32 cellular contexts compared by ENCODE assay signal in the genomic region with DNA sequence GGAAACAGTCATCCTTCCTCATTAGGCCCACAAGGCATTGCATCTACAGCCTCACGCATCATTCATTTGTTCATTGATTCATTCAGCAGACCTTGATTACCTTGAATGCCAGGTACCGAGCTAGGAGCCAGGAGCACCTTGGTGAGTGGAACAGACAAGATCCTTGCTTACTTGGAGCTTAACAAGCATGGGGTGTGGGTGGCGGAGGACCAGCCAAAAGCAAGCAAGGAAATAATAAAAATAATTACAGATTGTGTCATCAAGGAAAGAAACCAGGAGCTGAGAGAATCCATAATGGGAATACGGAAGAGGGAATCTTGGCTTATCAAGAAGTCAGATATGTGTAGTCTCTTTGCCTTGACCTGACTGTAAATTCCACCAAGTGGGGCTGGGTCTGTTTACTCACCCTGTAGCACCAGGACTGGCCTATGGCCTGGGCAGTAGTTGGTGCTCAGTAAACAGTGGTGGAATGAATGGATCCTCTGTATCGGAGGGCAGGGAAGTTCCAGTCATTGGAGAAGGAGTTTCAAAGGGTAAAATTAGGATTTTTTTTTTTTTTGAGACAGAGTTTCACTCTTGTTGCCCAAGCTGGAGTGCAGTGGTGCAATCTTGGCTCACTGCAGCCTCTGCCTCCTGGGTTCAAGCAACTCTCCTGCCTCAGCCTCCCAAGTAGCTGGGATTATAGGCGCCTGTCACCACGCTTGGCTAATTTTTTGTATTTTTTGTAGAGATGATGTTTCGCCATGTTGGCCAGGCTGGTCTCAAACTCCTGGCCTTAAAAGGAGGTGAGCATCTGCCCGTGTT.
A peak's percentile ranks its signal among the peaks of the same experiment; 100 is the strongest.
DNase-seq lines count a peak whose midpoint lies in the region; ATAC-seq, FAIRE-seq and TF ChIP-seq lines count a peak whose summit lies in the region.
"Had no signal": no experiment of that assay in that cellular context is flagged by ENCODE, and none has a peak within 500 bp of the region (broad histone marks: within the 10 kb centered on the region; RNA-seq: fewer than 3 reads in every experiment).

No MANE protein-coding gene starts in this region.

- H3K9me3 ChIP-seq in Caco-2 (no peaks in the 10 kb centered on the region), KOPT-K1 (ENCODE audit: insufficient read depth, low read length, poor library complexity, severe bottlenecking) (peaks cover 11% of the 10 kb centered on the region), pancreas (no peaks in the 10 kb centered on the region)
- H3K9me3 ChIP-seq: gastrocnemius medialis, ovary, right lobe of liver, SK-N-SH, suprapubic skin had no signal

- H3K27me3 Mint-ChIP-seq in Caco-2 (ENCODE audit: insufficient read depth, unreplicated experiment), result no peaks in the 10 kb centered on the region
- H3K27me3 Mint-ChIP-seq: activated naive CD8-positive, alpha-beta T cell treated with anti-CD3 and anti-CD28 coated beads for 36 hours; naive thymus-derived CD4-positive, alpha-beta T cell; stimulated activated memory B cell treated with anti-CD40 and anti-IgM and Interleukin-4, amounts not matched to agents 10 μg/mL and 1 μg/mL and 100 μg/mL, for 72 hours had no signal

- FAIRE-seq in pancreas (lab: Jason Lieb, UNC), result no peak
- FAIRE-seq: astrocyte, H54, urothelium cell line had no signal

- peak overlapping the region; percentile 70 for H3K27ac ChIP-seq in KOPT-K1 (ENCODE audit: low read depth, low read length, poor library complexity, severe bottlenecking)
- peak overlapping the region in 2 of 4 donors; percentile 50 to 67 for H3K27ac ChIP-seq in pancreas
- H3K27ac ChIP-seq: gastrocnemius medialis, ovary, right lobe of liver, suprapubic skin had no signal

- H3K4me3 Mint-ChIP-seq in Caco-2 (ENCODE audit: unreplicated experiment), result peak overlapping the region; percentile 6
- H3K4me3 Mint-ChIP-seq: activated naive CD8-positive, alpha-beta T cell treated with anti-CD3 and anti-CD28 coated beads for 36 hours; immature natural killer cell; stimulated activated memory B cell treated with anti-CD40 and anti-IgM and Interleukin-4, amounts not matched to agents 10 μg/mL and 1 μg/mL and 100 μg/mL, for 72 hours; T-helper 1 cell treated with Interleukin-12 subunit alpha and Interleukin-12 subunit beta and Interleukin-4 antibody, amounts not matched to agents 30 μg/mL and 1 μg/mL, for 36 hours had no signal

- peak; percentile 97 for ATAC-seq in left colon
- peak in 3 of 4 donors; percentile 51 to 84 (median 64) for ATAC-seq in pancreas
- ATAC-seq in GM18517 (IDR thresholded peaks at IDR 0.05; ENCODE audit: unreplicated experiment), result no peak
- no peak for ATAC-seq in GM18505 (IDR thresholded peaks at IDR 0.05; ENCODE audit: unreplicated experiment)
- ATAC-seq in HG03457 (IDR thresholded peaks at IDR 0.05; ENCODE audit: unreplicated experiment), result no peak
- ATAC-seq: gastrocnemius medialis; naive thymus-derived CD4-positive, alpha-beta T cell; stimulated activated memory B cell treated with anti-CD40 and anti-IgM and Interleukin-4, amounts not matched to agents 10 μg/mL and 1 μg/mL and 100 μg/mL, for 72 hours had no signal

- H3K4me1 ChIP-seq in Caco-2 (peaks cover 27% of the 10 kb centered on the region), pancreas (no peaks in the 10 kb centered on the region)
- H3K4me1 ChIP-seq: right lobe of liver, suprapubic skin had no signal

- peak overlapping the region; percentile 80 for H3K27ac Mint-ChIP-seq in Caco-2 (ENCODE audit: unreplicated experiment)
- H3K27ac Mint-ChIP-seq: activated naive CD8-positive, alpha-beta T cell treated with anti-CD3 and anti-CD28 coated beads for 36 hours; immature natural killer cell; stimulated activated memory B cell treated with anti-CD40 and anti-IgM and Interleukin-4, amounts not matched to agents 10 μg/mL and 1 μg/mL and 100 μg/mL, for 72 hours; T-helper 1 cell treated with Interleukin-12 subunit alpha and Interleukin-12 subunit beta and Interleukin-4 antibody, amounts not matched to agents 30 μg/mL and 1 μg/mL, for 36 hours had no signal

- no peaks in the 10 kb centered on the region for H3K9me3 Mint-ChIP-seq in Caco-2 (ENCODE audit: unreplicated experiment)
- H3K9me3 Mint-ChIP-seq: immature natural killer cell; T-helper 1 cell treated with Interleukin-12 subunit alpha and Interleukin-12 subunit beta and Interleukin-4 antibody, amounts not matched to agents 30 μg/mL and 1 μg/mL, for 36 hours had no signal

- H3K36me3 Mint-ChIP-seq in Caco-2 (ENCODE audit: insufficient read depth, unreplicated experiment), result peaks cover 54% of the 10 kb centered on the region

- TF ChIP-seq CTCF in Caco-2 (IDR thresholded peaks at IDR 0.05; ENCODE audit: insufficient read depth in 1 of 2, low read depth in 1 of 2, low read length in 1 of 2, severe bottlenecking in 1 of 2, unreplicated experiment in 1 of 2), result no peak
- TF ChIP-seq CTCF in pancreas (IDR thresholded peaks at IDR 0.05), result no peak
- TF ChIP-seq CTCF in GM10248 (IDR thresholded peaks at IDR 0.05; ENCODE audit: control extremely low read depth, extremely low read depth, low read depth, missing control alignments), result no peak

- intact Hi-C loops in Caco-2 (cut with micrococcal nuclease; ENCODE audit: unreplicated experiment) (no loop called here), left colon (cut with DNase I, micrococcal nuclease) (no loop called here), pancreas (cut with DNase I) (no loop called here)

- CTCF ChIA-PET in Caco-2 (lab: Charles Lee), result interaction anchor here (1.5 kb wide), 1 partner anchor 171 kb away, joined by 9 read pairs; no protein-coding TSS in a partner anchor
- CTCF ChIA-PET in GM10248 (lab: Yijun Ruan, JAX), result interaction anchor here (0.9 to 3.9 kb wide), 5 partner anchors 9 to 171 kb away, joined by 3 to 15 read pairs (median 3); no protein-coding TSS in a partner anchor

- H3K4me3 ChIP-seq in Caco-2 (ENCODE audit: low read depth, low read length) (no peak overlapping the region), pancreas (no peak overlapping the region)
- H3K4me3 ChIP-seq: gastrocnemius medialis, ovary, right lobe of liver, suprapubic skin had no signal

- POLR2A ChIA-PET in Caco-2 (lab: Charles Lee) (interaction anchor here (0.6 kb wide), 1 partner anchor 325 kb away, joined by 5 read pairs; no protein-coding TSS in a partner anchor), GM10248 (lab: Yijun Ruan, JAX) (no interaction called here)

- H3K36me3 ChIP-seq in Caco-2 (ENCODE audit: control insufficient read depth, insufficient read depth, low read length), result 0 out of 2 replicates have a peak, but pooled peaks cover 2% of the 10 kb centered on the region
- H3K36me3 ChIP-seq in KOPT-K1 (ENCODE audit: insufficient read depth, low read length), result peaks cover 44% of the 10 kb centered on the region
- H3K36me3 ChIP-seq in pancreas, result no peaks in the 10 kb centered on the region
- H3K36me3 ChIP-seq: gastrocnemius medialis, ovary, right lobe of liver, suprapubic skin had no signal

- 87 to 88% methylated on average over 9 of the region's 9 CpGs for WGBS in pancreas, 2 donors

- DNase-seq in Caco-2 (peak; percentile 73 to 92), left colon (peak; percentile 31 to 84), pancreas (no peak), GM10248 (ENCODE audit: extremely low spot score) (no peak)
- DNase-seq: activated CD4-positive, alpha-beta T cell treated with anti-CD3 and anti-CD28 coated beads for 1 hour; activated CD8-positive, alpha-beta memory T cell treated with anti-CD3 and anti-CD28 coated beads for 24 hours; activated effector memory CD4-positive, alpha-beta T cell treated with anti-CD3 and anti-CD28 coated beads, Interleukin-2, amount 50 U/mL, for 16 hours; activated naive CD8-positive, alpha-beta T cell treated with anti-CD3 and anti-CD28 coated beads for 36 hours; C1 segment of cervical spinal cord; central memory CD4-positive, alpha-beta T cell; gastrocnemius medialis; immature natural killer cell; Kasumi-1; MV-4-11; naive thymus-derived CD4-positive, alpha-beta T cell; NCI-H146; NCI-H2107; NCI-H82; ovary; right lobe of liver; SK-N-SH; stimulated activated CD4-positive, alpha-beta T cell treated with anti-CD3 and anti-CD28 coated beads, Interleukin-4, amount 100 ng/mL, for 4 hours had no signal

- TF ChIP-seq POLR2A in GM18505 (IDR thresholded peaks at IDR 0.05; ENCODE audit: borderline replicate concordance, extremely low read depth, insufficient read depth, insufficient read length), result no peak

- no TSS peak for BruUV-seq in Caco-2 (replicated peaks; lab: Mats Ljungman, UMichigan)

- H3K27me3 ChIP-seq in Caco-2 (replicated peaks; ENCODE audit: control insufficient read depth, insufficient read depth, low read length) (no peaks in the 10 kb centered on the region), pancreas (no peaks in the 10 kb centered on the region)
- H3K27me3 ChIP-seq: gastrocnemius medialis, ovary, right lobe of liver, suprapubic skin had no signal

- H3K4me1 Mint-ChIP-seq in Caco-2 (ENCODE audit: low read depth, unreplicated experiment), result peaks cover 20% of the 10 kb centered on the region

Comparison
In these comparisons a context has a peak if more than half of its experiments do, and no peak if none do; other contexts are left out.
1. DNase-seq: peak in Caco-2 (2 of 2) and left colon (2 of 2); none in pancreas (0 of 6) and GM10248 (single experiment).
2. ATAC-seq: peak in left colon (single experiment) and pancreas (3 of 4); none in GM18517 (single experiment), GM18505 (single experiment) and HG03457 (single experiment).